7 cellular contexts compared by ENCODE assay signal in the genomic region with DNA sequence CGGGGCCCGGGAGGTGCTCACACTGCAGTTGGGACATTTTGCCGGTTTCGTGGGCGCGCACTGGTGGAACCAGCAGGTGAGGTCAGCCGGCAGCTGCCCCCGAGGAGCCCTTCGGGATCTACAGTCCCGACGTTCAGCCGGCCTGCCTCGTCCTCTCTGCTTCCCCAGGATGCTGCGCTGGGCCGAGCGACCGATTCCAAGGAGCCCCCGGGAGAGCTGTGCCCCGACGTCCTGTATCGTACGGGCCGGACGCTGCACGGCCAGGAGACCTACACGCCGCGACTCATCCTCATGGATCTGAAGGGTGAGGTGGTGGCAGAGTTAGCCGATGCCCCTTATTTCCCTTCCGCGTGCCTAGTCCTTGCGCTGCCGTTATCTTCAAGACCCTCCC. TPM values are rescaled to one million over a fixed set of nuclear protein-coding genes. Genes with fewer than 3 reads are reported as not detected.
A peak's percentile ranks its signal among the peaks of the same experiment; 100 is the strongest.
DNase-seq lines count a peak whose midpoint lies in the region; ATAC-seq and TF ChIP-seq lines count a peak whose summit lies in the region.
"Not testable (repeated sequence)": the region's sequence is repeated elsewhere in the genome, so short reads cannot be mapped to it uniquely, and the experiment has no call there.

No MANE protein-coding gene starts in this region.

- TF ChIP-seq EP300 in sigmoid colon (IDR thresholded peaks at IDR 0.05): not testable (repeated sequence)

- not testable (repeated sequence) for H3K36me3 ChIP-seq in Panc1 (ENCODE audit: control insufficient read depth, insufficient read depth, low read length)
- peaks cover 0 to 13% (median 8%) of the 10 kb centered on the region in 4 donors for H3K36me3 ChIP-seq in sigmoid colon

- CTCF ChIA-PET in Panc1 (lab: Charles Lee): not testable (repeated sequence)

- DNase-seq in Panc1 (ENCODE audit: low read depth, low spot score); activated naive CD8-positive, alpha-beta T cell treated with anti-CD3 and anti-CD28 coated beads, Interleukin-2, amount 10 ng/mL, durations not matched to agents 7 days and 5 days; fibroblast of mammary gland (ENCODE audit: low read depth); memory B cell (ENCODE audit: low spot score in 2 of 2); sigmoid colon: not testable (repeated sequence)

- TF ChIP-seq POLR2A in sigmoid colon (IDR thresholded peaks at IDR 0.05): not testable (repeated sequence)

- H3K9me3 Mint-ChIP-seq in activated naive CD8-positive, alpha-beta T cell treated with anti-CD3 and anti-CD28 coated beads, Interleukin-2, amount 10 ng/mL, durations not matched to agents 7 days and 5 days; memory B cell: not testable (repeated sequence)

- TF ChIP-seq CTCF in Panc1 (IDR thresholded peaks at IDR 0.05); fibroblast of mammary gland (conservative IDR thresholded peaks at IDR 0.05; ENCODE audit: control insufficient read depth, insufficient read depth, low read depth, low read length); sigmoid colon (IDR thresholded peaks at IDR 0.05): not testable (repeated sequence)

- peak overlapping the region; percentile 62 to 69 for H3K4me3 ChIP-seq in Panc1 (ENCODE audit: low read depth in 2 of 2, low read length in 2 of 2)
- peak overlapping the region; percentile 47 for H3K4me3 ChIP-seq in fibroblast of mammary gland (ENCODE audit: control insufficient read depth, low read depth, low read length)
- peak overlapping the region in 3 of 4 donors; percentile 54 to 66 (median 63) for H3K4me3 ChIP-seq in sigmoid colon

- not testable (repeated sequence) for BruUV-seq in Panc1 (replicated peaks; lab: Mats Ljungman, UMichigan)

- WGBS in sigmoid colon, 2 donors: 0% methylated on average over 5 of the region's 33 CpGs

- not testable (repeated sequence) for H3K4me1 Mint-ChIP-seq in activated naive CD8-positive, alpha-beta T cell treated with anti-CD3 and anti-CD28 coated beads, Interleukin-2, amount 10 ng/mL, durations not matched to agents 7 days and 5 days; memory B cell

- in situ Hi-C loops in Panc1 (cut with HindIII; ENCODE audit: low pct_unique_long_range_greater_than_20kb, low sequenced_read_pairs): not testable (repeated sequence)

- peaks cover 12% of the 10 kb centered on the region for H3K36me3 Mint-ChIP-seq in activated naive CD8-positive, alpha-beta T cell treated with anti-CD3 and anti-CD28 coated beads, Interleukin-2, amount 10 ng/mL, durations not matched to agents 7 days and 5 days
- not testable (repeated sequence) for H3K36me3 Mint-ChIP-seq in memory B cell

- peak overlapping the region; percentile 92 for H3K4me3 Mint-ChIP-seq in activated naive CD8-positive, alpha-beta T cell treated with anti-CD3 and anti-CD28 coated beads, Interleukin-2, amount 10 ng/mL, durations not matched to agents 7 days and 5 days
- peak overlapping the region; percentile 99 for H3K4me3 Mint-ChIP-seq in memory B cell

- H3K27ac Mint-ChIP-seq in activated naive CD8-positive, alpha-beta T cell treated with anti-CD3 and anti-CD28 coated beads, Interleukin-2, amount 10 ng/mL, durations not matched to agents 7 days and 5 days: not testable (repeated sequence)
- peak overlapping the region; percentile 94 for H3K27ac Mint-ChIP-seq in memory B cell

- not testable (repeated sequence) for H3K9me3 ChIP-seq in Panc1 (ENCODE audit: control insufficient read depth, insufficient read depth, low read depth, low read length); sigmoid colon

- H3K27me3 ChIP-seq in Panc1 (ENCODE audit: control insufficient read depth, insufficient read depth, low read length); sigmoid colon: not testable (repeated sequence)

- intact Hi-C loops in Panc1 (cut with micrococcal nuclease; ENCODE audit: unreplicated experiment); sigmoid colon (cut with DNase I): not testable (repeated sequence)

- POLR2A ChIA-PET in Panc1 (lab: Charles Lee); activated naive CD8-positive, alpha-beta T cell treated with anti-CD3 and anti-CD28 coated beads, Interleukin-2, amount 10 ng/mL, durations not matched to agents 7 days and 5 days (lab: Charles Lee): not testable (repeated sequence)

- not testable (repeated sequence) for H3K4me1 ChIP-seq in Panc1 (ENCODE audit: control insufficient read depth, insufficient read depth, low read length); sigmoid colon

- H3K27ac ChIP-seq in Panc1 (ENCODE audit: low read length): not testable (repeated sequence)
- peak overlapping the region in 1 of 4 donors; percentile 71 for H3K27ac ChIP-seq in sigmoid colon

- not testable (repeated sequence) for H3K27me3 Mint-ChIP-seq in activated naive CD8-positive, alpha-beta T cell treated with anti-CD3 and anti-CD28 coated beads, Interleukin-2, amount 10 ng/mL, durations not matched to agents 7 days and 5 days; memory B cell

- peak; percentile 5 for ATAC-seq in GM18868 (IDR thresholded peaks at IDR 0.05; ENCODE audit: unreplicated experiment)
- ATAC-seq in HG02981 (IDR thresholded peaks at IDR 0.05; ENCODE audit: unreplicated experiment): peak; percentile 10
- ATAC-seq in Panc1: peak; percentile 59
- peak; percentile 13 for ATAC-seq in activated naive CD8-positive, alpha-beta T cell treated with anti-CD3 and anti-CD28 coated beads, Interleukin-2, amount 10 ng/mL, durations not matched to agents 7 days and 5 days (ENCODE audit: low read depth)
- ATAC-seq in memory B cell (ENCODE audit: low read depth): peak; percentile 4

RNA-seq across cellular contexts. Expression of a gene that starts 0.2 kb away (rescaled TPM):
- total RNA-seq in Panc1 (2021; ENCODE audit: unreplicated experiment) (60.9 TPM), sigmoid colon (10 to 100 TPM in 2 of 4 donors, 1 to 10 TPM in 2; 3.6 to 14.7 (median 8.4) TPM)
- 55.6 TPM for polyA plus RNA-seq in Panc1 (2012; ENCODE audit: insufficient read length)
- total RNA-seq in activated naive CD8-positive, alpha-beta T cell treated with anti-CD3 and anti-CD28 coated beads, Interleukin-2, amount 10 ng/mL, durations not matched to agents 7 days and 5 days: 10 to 100 TPM; 69.0 to 74.5 TPM
- 10 to 100 TPM in 1 of 3 donors, 1 to 10 TPM in 2; 3.6 to 26.7 (median 4.2) TPM for polyA plus RNA-seq in sigmoid colon

RNA-seq across cellular contexts. Expression of a gene that starts 47.6 kb away (rescaled TPM):
- 40.9 TPM for total RNA-seq in Panc1 (2021; ENCODE audit: unreplicated experiment)
- 23.0 TPM for polyA plus RNA-seq in Panc1 (2012; ENCODE audit: insufficient read length)
- total RNA-seq in activated naive CD8-positive, alpha-beta T cell treated with anti-CD3 and anti-CD28 coated beads, Interleukin-2, amount 10 ng/mL, durations not matched to agents 7 days and 5 days: 10 to 100 TPM; 57.8 to 62.3 TPM
- total RNA-seq in sigmoid colon: 10 to 100 TPM; 62.4 to 70.6 (median 67.5) TPM
- 10 to 100 TPM in 1 of 3 donors, 1 to 10 TPM in 2; 4.2 to 14.6 (median 4.4) TPM for polyA plus RNA-seq in sigmoid colon

Comparison
In these comparisons a context has a peak if more than half of its experiments do, and no peak if none do; other contexts are left out.
1. ATAC-seq: peak in every context shown above with its lines; median percentile 59 in Panc1; 13 in activated naive CD8-positive, alpha-beta T cell treated with anti-CD3 and anti-CD28 coated beads, Interleukin-2, amount 10 ng/mL, durations not matched to agents 7 days and 5 days; 10 in HG02981; 5 in GM18868; 4 in memory B cell.